Comparison of ENCODE assay signal across 20 cellular contexts in genomic region chr1:212313616-212314015, GRCh38. TPM values are rescaled to one million over a fixed set of nuclear protein-coding genes. Genes with fewer than 3 reads are reported as not detected.
DNase-seq lines count a peak whose midpoint lies in the region; ATAC-seq and TF ChIP-seq lines count a peak whose summit lies in the region.
"Had no signal": no experiment of that assay in that cellular context is flagged by ENCODE, and none has a peak within 500 bp of the region (broad histone marks: within the 10 kb centered on the region; RNA-seq: fewer than 3 reads in every experiment).

No MANE protein-coding gene starts in this region.

- no peak for TF ChIP-seq CTCF in PC-9 (conservative IDR thresholded peaks at IDR 0.05)

- ATAC-seq in HG02852 (IDR thresholded peaks at IDR 0.05; ENCODE audit: unreplicated experiment): no peak
- ATAC-seq: HCT116; left colon; stimulated activated naive B cell treated with anti-CD40 and anti-IgM and Interleukin-4, amounts not matched to agents 10 μg/mL and 1 μg/mL and 100 μg/mL, for 72 hours; upper lobe of right lung had no signal

- CTCF ChIA-PET in PC-9 (lab: Charles Lee): no interaction called here

- H3K9me3 ChIP-seq in PC-9 (ENCODE audit: insufficient read depth, low read depth): no peaks in the 10 kb centered on the region
- H3K9me3 ChIP-seq: upper lobe of right lung had no signal

- H3K9me2 ChIP-seq in PC-9 (ENCODE audit: insufficient read depth): no peaks in the 10 kb centered on the region

- no peak overlapping the region for H3K27ac ChIP-seq in PC-9
- H3K27ac ChIP-seq: KMS-11, neural progenitor cell, upper lobe of right lung had no signal

- peak; percentile 34 for DNase-seq in AG08396 (ENCODE audit: low spot score)
- peak; percentile 68 for DNase-seq in HCEC 1CT
- DNase-seq in brain pericyte (ENCODE audit: low read depth, low spot score): peak; percentile 20
- DNase-seq in myocyte (ENCODE audit: low read depth): peak; percentile 73
- no peak for DNase-seq in germinal center (ENCODE audit: low spot score)
- no peak for DNase-seq in NCI-H1436 treated with DMSO at 0.1 percent for 48 hours (lab: John Stamatoyannopoulos, UW)
- no peak for DNase-seq in PC-9
- DNase-seq: activated naive CD8-positive, alpha-beta T cell treated with anti-CD3 and anti-CD28 coated beads, Interleukin-2, amount 10 ng/mL, durations not matched to agents 7 days and 5 days; central memory CD4-positive, alpha-beta T cell; effector memory CD4-positive, alpha-beta T cell; left colon; NCI-H1105; OCI-M1; SIG-M5; stimulated activated naive B cell treated with anti-CD40 and anti-IgM and Interleukin-4, amounts not matched to agents 10 μg/mL and 1 μg/mL and 100 μg/mL, for 72 hours; upper lobe of right lung had no signal

- no TSS peak for BruUV-seq in PC-9 (replicated peaks; lab: Mats Ljungman, UMichigan)

- intact Hi-C loops in PC-9 (cut with micrococcal nuclease; ENCODE audit: unreplicated experiment): no loop called here

- H3K79me2 ChIP-seq in PC-9 (ENCODE audit: low read depth): peaks cover 7% of the 10 kb centered on the region; the same call in 1 of the 2 replicates

- H4K20me1 ChIP-seq in PC-9 (ENCODE audit: insufficient read depth): no peaks in the 10 kb centered on the region

- H3K4me3 ChIP-seq in PC-9: no peak overlapping the region
- H3K4me3 ChIP-seq: neural progenitor cell, upper lobe of right lung had no signal

- H2AFZ ChIP-seq in PC-9: no peak overlapping the region
- H2AFZ ChIP-seq: neural progenitor cell had no signal

- H3K4me2 ChIP-seq in PC-9: no peak overlapping the region
- H3K4me2 ChIP-seq: KMS-11, neural progenitor cell had no signal

- POLR2A ChIA-PET in PC-9 (lab: Charles Lee; ENCODE audit: unreplicated experiment): interaction anchor here (0.6 kb wide), 2 partner anchors 20 to 29 kb away, joined by 4 read pairs; no protein-coding TSS in a partner anchor

- H3F3A ChIP-seq in PC-9 (ENCODE audit: insufficient read depth, low read depth): no peaks in the 10 kb centered on the region

- no peaks in the 10 kb centered on the region for H3K36me3 ChIP-seq in PC-9 (ENCODE audit: low read depth)
- H3K36me3 ChIP-seq: neural progenitor cell had no signal

- no peaks in the 10 kb centered on the region for H3K27me3 ChIP-seq in PC-9 (ENCODE audit: insufficient read depth, low read depth)
- H3K27me3 ChIP-seq: neural progenitor cell, upper lobe of right lung had no signal

- no peaks in the 10 kb centered on the region for H3K4me1 ChIP-seq in PC-9 (replicated peaks; ENCODE audit: insufficient read depth)

RNA-seq across cellular contexts. Expression of gene PPP2R5A, which starts 28.4 kb away (rescaled TPM):
- total RNA-seq in myocyte: 13.8 and 29.8 TPM in 2 replicates
- polyA plus RNA-seq in myocyte (2012): 4.6 TPM
- total RNA-seq in PC-9 (2021): 22.8 and 26.7 TPM in 2 replicates

Comparison
In these comparisons a context has a peak if more than half of its experiments do, and no peak if none do; other contexts are left out.
1. DNase-seq: peak in AG08396 (single experiment), HCEC 1CT (single experiment), brain pericyte (single experiment) and myocyte (single experiment); none in germinal center (single experiment), NCI-H1436 treated with DMSO at 0.1 percent for 48 hours (single experiment) and PC-9 (0 of 2).